8 cellular contexts compared by ENCODE assay signal in the genomic region with DNA sequence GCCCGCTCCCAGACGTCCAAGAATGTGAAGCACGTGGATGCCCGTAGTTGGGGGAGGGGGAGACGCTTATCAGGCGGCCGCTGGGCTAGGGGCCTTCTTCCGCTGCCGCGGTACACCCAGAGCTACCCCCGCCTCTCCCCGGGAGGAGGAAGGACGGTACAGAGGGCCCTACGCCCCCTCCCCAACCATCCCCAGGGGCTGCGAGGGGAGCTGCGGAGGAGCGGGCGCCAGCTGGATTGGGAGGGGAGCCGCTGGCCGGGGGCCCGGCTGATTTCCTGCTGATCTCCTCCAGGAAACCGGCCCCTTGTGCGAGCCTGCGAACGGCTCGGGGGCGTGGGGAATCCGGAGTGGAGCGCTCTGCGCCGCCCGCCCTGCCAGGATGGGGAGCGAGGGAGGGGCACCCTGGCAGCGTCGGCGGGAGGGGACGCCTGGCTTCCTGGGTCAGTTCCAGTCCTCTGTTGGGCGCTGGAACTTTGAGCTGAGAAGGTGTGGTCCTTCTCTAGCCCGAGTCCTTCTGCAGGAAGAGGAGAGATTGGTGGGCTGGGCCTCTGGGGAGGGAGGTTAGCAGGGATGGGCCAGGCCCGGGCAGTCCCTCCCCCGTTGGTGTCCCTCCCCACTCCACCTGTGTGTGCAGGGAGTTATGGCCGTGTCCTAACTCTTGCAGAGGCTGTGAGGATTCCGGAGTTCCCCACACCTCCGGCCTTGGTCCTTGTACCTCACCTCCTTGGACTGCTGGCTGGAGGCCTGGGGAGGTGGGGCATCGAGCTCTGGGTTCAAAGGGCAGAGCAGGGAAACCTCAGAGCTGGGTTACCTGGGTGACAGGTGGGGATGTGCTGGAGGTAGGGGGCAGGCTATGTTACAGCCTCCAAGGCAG. TPM values are rescaled to one million over a fixed set of nuclear protein-coding genes. Genes with fewer than 3 reads are reported as not detected.
DNase-seq lines count a peak whose midpoint lies in the region; ATAC-seq and TF ChIP-seq lines count a peak whose summit lies in the region.

No MANE protein-coding gene starts in this region.

- no peaks in the 10 kb centered on the region for H3K9me3 Mint-ChIP-seq in stimulated activated memory B cell treated with anti-CD40 and anti-IgM and Interleukin-4, amounts not matched to agents 10 μg/mL and 1 μg/mL and 100 μg/mL, for 72 hours

- H3K9me3 ChIP-seq in PC-3 (ENCODE audit: low read length) = no peaks in the 10 kb centered on the region

- POLR2A ChIA-PET in PC-3 (lab: Charles Lee; ENCODE audit: unreplicated experiment) = interaction anchor here (0.5 kb wide), 1 partner anchor 242 kb away, joined by 5 read pairs; no protein-coding TSS in a partner anchor

- peak overlapping the region; percentile 57; the same call in 1 of the 2 replicates for H3K4me3 ChIP-seq in PC-3 (ENCODE audit: low read length)
- peak overlapping the region; percentile 73 to 74 for H3K4me3 ChIP-seq in cardiac fibroblast (replicated peaks in 1 of 2; ENCODE audit: low read depth in 2 of 2, low read length in 2 of 2)
- H3K4me3 ChIP-seq in kidney epithelial cell (ENCODE audit: low read depth, low read length) = peak overlapping the region; percentile 80

- H3K36me3 ChIP-seq in PC-3 (ENCODE audit: low read depth, low read length) = no peaks in the 10 kb centered on the region
- peaks cover 2% of the 10 kb centered on the region for H3K36me3 ChIP-seq in kidney epithelial cell (ENCODE audit: control insufficient read depth, insufficient read depth, low read length)

- H3K9ac ChIP-seq in PC-3 (ENCODE audit: low read length) = peak overlapping the region; percentile 44

- H3F3A ChIP-seq in PC-3 (ENCODE audit: low read length, unreplicated experiment) = no peaks in the 10 kb centered on the region

- H3K27ac ChIP-seq in PC-3 (ENCODE audit: low read length) = 0 out of 2 replicates have a peak overlapping the region, but pooled peaks have one; percentile 14

- H3K4me3 Mint-ChIP-seq in stimulated activated memory B cell treated with anti-CD40 and anti-IgM and Interleukin-4, amounts not matched to agents 10 μg/mL and 1 μg/mL and 100 μg/mL, for 72 hours = peak overlapping the region; percentile 50

- no peaks in the 10 kb centered on the region for H4K20me1 ChIP-seq in PC-3 (ENCODE audit: low read length)

- ATAC-seq in PC-3 (peak; percentile 46), HG03025 (IDR thresholded peaks at IDR 0.05; ENCODE audit: low FRiP score, unreplicated experiment) (no peak)
- no peak for ATAC-seq in stimulated activated memory B cell treated with anti-CD40 and anti-IgM and Interleukin-4, amounts not matched to agents 10 μg/mL and 1 μg/mL and 100 μg/mL, for 72 hours

- peaks cover 7% of the 10 kb centered on the region; the same call in 1 of the 2 replicates for H3K79me2 ChIP-seq in PC-3 (ENCODE audit: low read length)

- H3K27ac Mint-ChIP-seq in stimulated activated memory B cell treated with anti-CD40 and anti-IgM and Interleukin-4, amounts not matched to agents 10 μg/mL and 1 μg/mL and 100 μg/mL, for 72 hours = peak overlapping the region; percentile 44

- no peaks in the 10 kb centered on the region for H3K27me3 Mint-ChIP-seq in stimulated activated memory B cell treated with anti-CD40 and anti-IgM and Interleukin-4, amounts not matched to agents 10 μg/mL and 1 μg/mL and 100 μg/mL, for 72 hours

- 0 out of 2 replicates have a peak overlapping the region, but pooled peaks have one; percentile 43 for H2AFZ ChIP-seq in PC-3 (ENCODE audit: low read length)

- no peak for TF ChIP-seq CTCF in PC-3 (conservative IDR thresholded peaks at IDR 0.05; ENCODE audit: low read depth, low read length)
- no peak for TF ChIP-seq CTCF in cardiac fibroblast (IDR thresholded peaks at IDR 0.05; ENCODE audit: low read depth, low read length)
- no peak for TF ChIP-seq CTCF in kidney epithelial cell (IDR thresholded peaks at IDR 0.05; ENCODE audit: insufficient read depth, low read length, poor library complexity, severe bottlenecking)

- no peaks in the 10 kb centered on the region for H3K9me2 ChIP-seq in PC-3 (replicated peaks; ENCODE audit: low read length)

- peaks cover 7% of the 10 kb centered on the region for H3K4me1 ChIP-seq in PC-3 (ENCODE audit: insufficient read depth, low read length)

- intact Hi-C loops in PC-3 (cut with micrococcal nuclease) = no loop called here

- no peaks in the 10 kb centered on the region for H3K27me3 ChIP-seq in PC-3 (ENCODE audit: low read length)
- H3K27me3 ChIP-seq in kidney epithelial cell (ENCODE audit: control insufficient read depth, insufficient read depth, low read length) = no peaks in the 10 kb centered on the region

- CTCF ChIA-PET in PC-3 (lab: Charles Lee) = interaction anchor here (0.5 kb wide), 1 partner anchor 277 kb away, joined by 9 read pairs; no protein-coding TSS in a partner anchor

- no TSS peak for BruUV-seq in PC-3 (replicated peaks; lab: Mats Ljungman, UMichigan)

- peak overlapping the region; percentile 70 for H3K4me2 ChIP-seq in PC-3 (ENCODE audit: low read length)

- H3K36me3 Mint-ChIP-seq in stimulated activated memory B cell treated with anti-CD40 and anti-IgM and Interleukin-4, amounts not matched to agents 10 μg/mL and 1 μg/mL and 100 μg/mL, for 72 hours = peaks cover 22% of the 10 kb centered on the region

- peak; percentile 54 for DNase-seq in NCI-H2029 (lab: John Stamatoyannopoulos, UW)
- no peak for DNase-seq in NCI-H2029 treated with DMSO at 0.1 percent for 48 hours (lab: John Stamatoyannopoulos, UW)
- peak; percentile 32 for DNase-seq in PC-3
- DNase-seq in cardiac fibroblast (ENCODE audit: low read depth in 2 of 2) = peak; percentile 53 to 78
- DNase-seq in kidney epithelial cell (ENCODE audit: low read depth) = no peak
- DNase-seq in inferior parietal cortex (ENCODE audit: extremely low spot score) = no peak

- H3K4me1 Mint-ChIP-seq in stimulated activated memory B cell treated with anti-CD40 and anti-IgM and Interleukin-4, amounts not matched to agents 10 μg/mL and 1 μg/mL and 100 μg/mL, for 72 hours = peaks cover 82% of the 10 kb centered on the region

RNA-seq across cellular contexts. Expression of a gene that starts 19.1 kb away (rescaled TPM):
- total RNA-seq in PC-3 (2014; rRNA removed) = not detected in 2 replicates
- 1.1 TPM in 1 of 2 replicates, not detected in the other for total RNA-seq in kidney epithelial cell

RNA-seq across cellular contexts. Expression of a gene that starts 36.4 kb away (rescaled TPM):
- total RNA-seq in PC-3 (2014; rRNA removed) (19.6 and 23.8 TPM in 2 replicates), kidney epithelial cell (48.2 and 57.2 TPM in 2 replicates)

RNA-seq across cellular contexts. Expression of a gene that starts 57.7 kb away (rescaled TPM):
- total RNA-seq in PC-3 (2014; rRNA removed) (48.9 and 58.3 TPM in 2 replicates), kidney epithelial cell (7.9 and 8.8 TPM in 2 replicates)

Comparison
In these comparisons a context has a peak if more than half of its experiments do, and no peak if none do; other contexts are left out.
1. DNase-seq: peak in NCI-H2029 (single experiment), PC-3 (single experiment) and cardiac fibroblast (2 of 2); none in NCI-H2029 treated with DMSO at 0.1 percent for 48 hours (single experiment), kidney epithelial cell (single experiment) and inferior parietal cortex (single experiment).
2. Peak in every context shown above with its lines, with median percentiles within 50 percentile points of each other: H3K4me3 ChIP-seq.